ENCODE assay signal across 8 cellular contexts in the genomic region with DNA sequence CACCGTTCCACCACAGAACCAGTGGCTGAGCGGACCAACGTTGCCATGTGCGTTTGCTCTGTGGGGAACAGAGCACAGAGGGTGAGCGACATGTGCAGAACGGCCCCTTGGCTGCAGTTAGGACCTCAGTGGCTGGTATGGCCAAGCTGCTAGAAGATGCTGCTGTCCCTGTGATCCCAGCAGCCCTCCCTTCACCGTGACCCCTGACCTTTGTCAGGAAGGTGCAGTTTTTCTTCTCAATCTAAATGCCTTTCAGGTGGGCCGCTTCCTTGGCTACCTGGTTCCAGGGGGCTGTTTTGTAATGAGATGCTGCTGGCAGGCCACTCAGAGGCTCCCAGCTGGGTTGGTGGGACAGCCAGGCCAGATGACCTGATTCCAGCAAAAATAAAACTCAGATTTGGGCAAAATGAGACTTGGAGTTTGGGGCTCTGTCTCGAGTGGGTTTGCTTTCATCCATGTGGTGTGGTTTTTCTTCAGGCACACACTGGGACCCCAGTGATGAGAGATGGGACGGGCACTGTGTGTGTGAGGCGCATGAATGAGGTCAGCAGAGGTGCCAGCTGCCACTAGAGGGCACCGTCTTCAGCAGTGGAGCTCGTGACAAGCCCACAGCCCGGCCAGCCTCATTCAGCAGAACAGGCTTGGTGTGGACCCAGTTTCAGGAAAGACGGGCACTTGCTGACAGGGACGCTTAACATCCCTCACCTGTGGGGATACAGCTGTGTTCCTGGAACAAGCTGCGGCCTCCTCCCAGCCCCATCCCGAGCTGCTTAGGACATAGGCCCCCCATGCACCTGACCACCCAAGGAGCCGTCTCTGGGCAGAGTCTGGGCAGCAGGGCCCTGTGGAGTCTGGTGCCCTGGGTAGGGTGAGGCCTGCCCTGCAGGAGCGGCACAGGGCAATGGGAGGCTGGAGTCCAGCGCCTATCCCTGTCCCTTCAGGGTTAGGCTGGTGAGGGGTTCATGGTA. TPM values are rescaled to one million over a fixed set of nuclear protein-coding genes. Genes with fewer than 3 reads are reported as not detected.
DNase-seq lines count a peak whose midpoint lies in the region; ATAC-seq and TF ChIP-seq lines count a peak whose summit lies in the region.

No MANE protein-coding gene starts in this region.

- peaks cover 12% of the 10 kb centered on the region for H3K4me1 Mint-ChIP-seq in GM23338
- H3K4me1 Mint-ChIP-seq in activated naive CD4-positive, alpha-beta T cell treated with anti-CD3 and anti-CD28 coated beads, Interleukin-2, amount 10 ng/mL, durations not matched to agents 7 days and 5 days: peaks cover 16% of the 10 kb centered on the region

- H3K9me2 ChIP-seq in GM23338 (ENCODE audit: insufficient read depth): no peaks in the 10 kb centered on the region

- H3K4me3 ChIP-seq in BE2C (ENCODE audit: low read depth, low read length) (no peak overlapping the region), GM23338 (no peak overlapping the region)

- H2AFZ ChIP-seq in GM23338: no peak overlapping the region

- peaks cover 39% of the 10 kb centered on the region for H3K36me3 Mint-ChIP-seq in GM23338 (ENCODE audit: low read depth)
- H3K36me3 Mint-ChIP-seq in activated naive CD4-positive, alpha-beta T cell treated with anti-CD3 and anti-CD28 coated beads, Interleukin-2, amount 10 ng/mL, durations not matched to agents 7 days and 5 days: peaks cover 16% of the 10 kb centered on the region

- no peak overlapping the region for H3K4me3 Mint-ChIP-seq in GM23338
- H3K4me3 Mint-ChIP-seq in activated naive CD4-positive, alpha-beta T cell treated with anti-CD3 and anti-CD28 coated beads, Interleukin-2, amount 10 ng/mL, durations not matched to agents 7 days and 5 days: no peak overlapping the region

- TF ChIP-seq CTCF in BE2C (IDR thresholded peaks at IDR 0.05; ENCODE audit: low read depth, low read length) (peak; percentile 75), GM23338 (conservative IDR thresholded peaks at IDR 0.05; ENCODE audit: low read depth in 2 of 2) (peak; percentile 62 to 84)

- no peak overlapping the region for H3K27ac ChIP-seq in GM23338 (ENCODE audit: low read depth)

- no peak overlapping the region for H3K27ac Mint-ChIP-seq in GM23338
- H3K27ac Mint-ChIP-seq in activated naive CD4-positive, alpha-beta T cell treated with anti-CD3 and anti-CD28 coated beads, Interleukin-2, amount 10 ng/mL, durations not matched to agents 7 days and 5 days: no peak overlapping the region

- ATAC-seq in GM23338 (peak; percentile 23), GM18861 (IDR thresholded peaks at IDR 0.05; ENCODE audit: unreplicated experiment) (no peak), GM19397 (IDR thresholded peaks at IDR 0.05; ENCODE audit: unreplicated experiment) (no peak)

- peaks cover 19% of the 10 kb centered on the region for H3K79me2 ChIP-seq in GM23338 (replicated peaks; ENCODE audit: insufficient read depth)

- H3K4me2 ChIP-seq in GM23338: no peak overlapping the region

- H4K20me1 ChIP-seq in GM23338 (replicated peaks; ENCODE audit: insufficient read depth): no peaks in the 10 kb centered on the region; the same call in 1 of the 2 replicates

- H3K36me3 ChIP-seq in BE2C (peaks cover 38% of the 10 kb centered on the region), GM23338 (ENCODE audit: insufficient read depth) (peaks cover 9% of the 10 kb centered on the region; the same call in 1 of the 2 replicates)

- H3F3A ChIP-seq in GM23338 (replicated peaks; ENCODE audit: low read depth): no peaks in the 10 kb centered on the region

- CTCF ChIA-PET in activated naive CD4-positive, alpha-beta T cell treated with anti-CD3 and anti-CD28 coated beads, Interleukin-2, amount 10 ng/mL, durations not matched to agents 7 days and 5 days (lab: Charles Lee): interaction anchor here (0.6 to 1.7 kb wide), 6 partner anchors 11 to 29 kb away, joined by 3 to 11 read pairs (median 4); no protein-coding TSS in a partner anchor

- intact Hi-C loops in head of caudate nucleus (cut with DNase I): no loop called here

- DNase-seq in BE2C (peak; percentile 84), GM23338 (ENCODE audit: low spot score) (peak; percentile 82), RKO (ENCODE audit: low spot score) (peak; percentile 84), head of caudate nucleus (peak; percentile 59 to 90 (median 77)), renal cortical epithelial cell (ENCODE audit: low read depth) (peak; percentile 40)
- peak; percentile 71 for DNase-seq in activated naive CD4-positive, alpha-beta T cell treated with anti-CD3 and anti-CD28 coated beads, Interleukin-2, amount 10 ng/mL, durations not matched to agents 7 days and 5 days

- H3K27me3 ChIP-seq in BE2C: no peaks in the 10 kb centered on the region
- H3K27me3 ChIP-seq in GM23338 (ENCODE audit: insufficient read depth): no peaks in the 10 kb centered on the region

- no peaks in the 10 kb centered on the region for H3K9me3 ChIP-seq in BE2C

- H3K27me3 Mint-ChIP-seq in GM23338 (ENCODE audit: insufficient read depth, low read depth, poor library complexity): peaks cover 13% of the 10 kb centered on the region
- H3K27me3 Mint-ChIP-seq in activated naive CD4-positive, alpha-beta T cell treated with anti-CD3 and anti-CD28 coated beads, Interleukin-2, amount 10 ng/mL, durations not matched to agents 7 days and 5 days: peaks cover 11% of the 10 kb centered on the region

- no peaks in the 10 kb centered on the region for H3K4me1 ChIP-seq in BE2C
- H3K4me1 ChIP-seq in GM23338 (ENCODE audit: insufficient read depth): no peaks in the 10 kb centered on the region; the same call in 1 of the 2 replicates

- no peaks in the 10 kb centered on the region; the same call in 2 of the 3 replicates for H3K9me3 Mint-ChIP-seq in GM23338
- H3K9me3 Mint-ChIP-seq in activated naive CD4-positive, alpha-beta T cell treated with anti-CD3 and anti-CD28 coated beads, Interleukin-2, amount 10 ng/mL, durations not matched to agents 7 days and 5 days: peaks cover 5% of the 10 kb centered on the region

RNA-seq across cellular contexts. Expression of a gene that starts 4.1 kb away (rescaled TPM):
- 553 TPM for polyA plus RNA-seq in BE2C (2012; ENCODE audit: insufficient read depth, insufficient read length, low read depth)
- 96.5 and 116 TPM in 2 replicates for total RNA-seq in GM23338 (2014; rRNA removed; shearing (Covaris generic))
- 83.2 and 86.6 TPM in 2 replicates for polyA plus RNA-seq in GM23338 (2016; fragmentation: Nextera tagmentation; extraction: Ambion mirVana)
- 13.4 and 16.8 TPM in 2 replicates for total RNA-seq in renal cortical epithelial cell

RNA-seq across cellular contexts. Expression of a gene that starts 16.7 kb away (rescaled TPM):
- polyA plus RNA-seq in BE2C (2012; ENCODE audit: insufficient read depth, insufficient read length, low read depth): 13.4 TPM
- not detected in 2 replicates for total RNA-seq in GM23338 (2014; rRNA removed; shearing (Covaris generic))
- polyA plus RNA-seq in GM23338 (2016; fragmentation: Nextera tagmentation; extraction: Ambion mirVana): 0.27 TPM in 1 of 2 replicates, not detected in the other
- not detected in 2 replicates for total RNA-seq in renal cortical epithelial cell

RNA-seq across cellular contexts. Expression of a gene that starts 25.0 kb away (rescaled TPM):
- 12.8 TPM for polyA plus RNA-seq in BE2C (2012; ENCODE audit: insufficient read depth, insufficient read length, low read depth)
- total RNA-seq in GM23338 (2014; rRNA removed; shearing (Covaris generic)): 44.4 and 49.8 TPM in 2 replicates
- polyA plus RNA-seq in GM23338 (2016; fragmentation: Nextera tagmentation; extraction: Ambion mirVana): 10.7 and 11.4 TPM in 2 replicates
- total RNA-seq in renal cortical epithelial cell: 22.7 and 32.7 TPM in 2 replicates

RNA-seq across cellular contexts. Expression of a gene that starts 41.4 kb away (rescaled TPM):
- not detected for polyA plus RNA-seq in BE2C (2012; ENCODE audit: insufficient read depth, insufficient read length, low read depth)
- not detected in 2 replicates for total RNA-seq in GM23338 (2014; rRNA removed; shearing (Covaris generic))
- polyA plus RNA-seq in GM23338 (2016; fragmentation: Nextera tagmentation; extraction: Ambion mirVana): not detected in 2 replicates
- not detected in 2 replicates for total RNA-seq in renal cortical epithelial cell

RNA-seq across cellular contexts. Expression of a gene that starts 57.0 kb away (rescaled TPM):
- not detected for polyA plus RNA-seq in BE2C (2012; ENCODE audit: insufficient read depth, insufficient read length, low read depth)
- total RNA-seq in GM23338 (2014; rRNA removed; shearing (Covaris generic)): not detected in 2 replicates
- polyA plus RNA-seq in GM23338 (2016; fragmentation: Nextera tagmentation; extraction: Ambion mirVana): not detected in 2 replicates
- not detected in 2 replicates for total RNA-seq in renal cortical epithelial cell
